9 cellular contexts compared by ENCODE assay signal in genomic region chr11:110712643-110713468, GRCh38. TPM values are rescaled to one million over a fixed set of nuclear protein-coding genes. Genes with fewer than 3 reads are reported as not detected.
A peak's percentile ranks its signal among the peaks of the same experiment; 100 is the strongest.
DNase-seq lines count a peak whose midpoint lies in the region; TF ChIP-seq lines count a peak whose summit lies in the region.
"Had no signal": no experiment of that assay in that cellular context is flagged by ENCODE, and none has a peak within 500 bp of the region (broad histone marks: within the 10 kb centered on the region; RNA-seq: fewer than 3 reads in every experiment).

No MANE protein-coding gene starts in this region.

- H3K27me3 ChIP-seq in GM23248 (replicated peaks; ENCODE audit: insufficient read depth) (no peaks in the 10 kb centered on the region), rectal smooth muscle tissue (ENCODE audit: control insufficient read depth, insufficient read depth, low read length) (no peaks in the 10 kb centered on the region)

- H3K79me2 ChIP-seq in GM23248 (ENCODE audit: insufficient read depth), result no peaks in the 10 kb centered on the region

- whole genome bisulfite sequencing in GM23248 (ENCODE audit: low coverage in 1 of 2, low lambda C conversion rate in 2 of 2, missing lambda C conversion rate in 2 of 2), 2 experiments, result 2 to 3% methylated on average over 50 to 52 of the region's 52 CpGs

- H3K36me3 ChIP-seq in GM23248 (ENCODE audit: low read depth) (no peaks in the 10 kb centered on the region), rectal smooth muscle tissue (ENCODE audit: control insufficient read depth, insufficient read depth, low read length) (no peaks in the 10 kb centered on the region)

- DNase-seq in G401 (ENCODE audit: low spot score) (peak; percentile 86), GM23248 (peak; percentile 64), NCI-H1694 (lab: John Stamatoyannopoulos, UW) (peak; percentile 5), astrocyte of the cerebellum (ENCODE audit: low read depth) (peak; percentile 34), NCI-H2196 (lab: John Stamatoyannopoulos, UW; ENCODE audit: unreplicated experiment) (no peak)
- no peak for DNase-seq in effector CD8-positive, alpha-beta T cell (lab: John Stamatoyannopoulos, UW)

- H3K27ac ChIP-seq in GM23248 (no peak overlapping the region), rectal smooth muscle tissue (ENCODE audit: low read depth, low read length) (no peak overlapping the region)

- H3K9me3 ChIP-seq in GM23248 (ENCODE audit: low read depth), result no peaks in the 10 kb centered on the region

- H2AFZ ChIP-seq in GM23248, result peak overlapping the region; percentile 78

- peak overlapping the region; percentile 78 for H3K4me3 ChIP-seq in GM23248
- peak overlapping the region; percentile 68 for H3K4me3 ChIP-seq in astrocyte of the cerebellum (ENCODE audit: low read depth, low read length)
- H3K4me3 ChIP-seq in iPS-11a (ENCODE audit: low read depth, low read length), result peak overlapping the region; percentile 54
- peak overlapping the region; percentile 65 for H3K4me3 ChIP-seq in rectal smooth muscle tissue (ENCODE audit: low read length)

- no peaks in the 10 kb centered on the region for H4K20me1 ChIP-seq in GM23248 (ENCODE audit: insufficient read depth)

- peaks cover 40% of the 10 kb centered on the region for H3F3A ChIP-seq in GM23248 (ENCODE audit: insufficient read depth)

- no peaks in the 10 kb centered on the region for H3K9me2 ChIP-seq in GM23248 (ENCODE audit: insufficient read depth)

- peak overlapping the region; percentile 50 for H3K9ac ChIP-seq in GM23248
- H3K9ac ChIP-seq in rectal smooth muscle tissue (ENCODE audit: low read length), result no peak overlapping the region

- peaks cover 22% of the 10 kb centered on the region for H3K4me1 ChIP-seq in GM23248 (ENCODE audit: insufficient read depth)
- peaks cover 2% of the 10 kb centered on the region for H3K4me1 ChIP-seq in rectal smooth muscle tissue (ENCODE audit: control insufficient read depth, insufficient read depth, low read length)

- TF ChIP-seq CTCF in astrocyte of the cerebellum (IDR thresholded peaks at IDR 0.05; ENCODE audit: low read depth, low read length, missing control alignments), result peak; percentile 29

- peak overlapping the region; percentile 79 for H3K4me2 ChIP-seq in GM23248 (ENCODE audit: unreplicated experiment)

- in situ Hi-C loops in G401 (cut with HindIII; ENCODE audit: low sequenced_read_pairs) (no loop called here), GM23248 (cut with MboI) (loop anchor here (25.0 kb wide), 2 partner anchors 524 to 724 kb away; partner anchors contain the start of gene POU2AF2), astrocyte of the cerebellum (cut with HindIII; ENCODE audit: low sequenced_read_pairs) (no loop called here)

RNA-seq across cellular contexts. Expression of gene ARHGAP20, which starts 0.6 kb away (rescaled TPM):
- not detected in 2 replicates for total RNA-seq in G401 (2014; rRNA removed; shearing (Covaris generic))
- 0.76 and 0.97 TPM in 2 replicates for total RNA-seq in GM23248 (2014; rRNA removed; shearing (Covaris generic))
- polyA plus RNA-seq in GM23248 (2016; fragmentation: Nextera tagmentation; extraction: Ambion mirVana), result 0.62 and 0.84 TPM in 2 replicates
- total RNA-seq: activated CD8-positive, alpha-beta memory T cell treated with anti-CD3 and anti-CD28 coated beads for 36 hours had no signal

Comparison
In these comparisons a context has a peak if more than half of its experiments do, and no peak if none do; other contexts are left out.
1. DNase-seq: peak in G401 (single experiment), GM23248 (single experiment), NCI-H1694 (single experiment) and astrocyte of the cerebellum (single experiment); none in NCI-H2196 (single experiment) and effector CD8-positive, alpha-beta T cell (single experiment).
2. Peak in every context shown above with its lines, with median percentiles within 50 percentile points of each other: H3K4me3 ChIP-seq.